In the genomic region with DNA sequence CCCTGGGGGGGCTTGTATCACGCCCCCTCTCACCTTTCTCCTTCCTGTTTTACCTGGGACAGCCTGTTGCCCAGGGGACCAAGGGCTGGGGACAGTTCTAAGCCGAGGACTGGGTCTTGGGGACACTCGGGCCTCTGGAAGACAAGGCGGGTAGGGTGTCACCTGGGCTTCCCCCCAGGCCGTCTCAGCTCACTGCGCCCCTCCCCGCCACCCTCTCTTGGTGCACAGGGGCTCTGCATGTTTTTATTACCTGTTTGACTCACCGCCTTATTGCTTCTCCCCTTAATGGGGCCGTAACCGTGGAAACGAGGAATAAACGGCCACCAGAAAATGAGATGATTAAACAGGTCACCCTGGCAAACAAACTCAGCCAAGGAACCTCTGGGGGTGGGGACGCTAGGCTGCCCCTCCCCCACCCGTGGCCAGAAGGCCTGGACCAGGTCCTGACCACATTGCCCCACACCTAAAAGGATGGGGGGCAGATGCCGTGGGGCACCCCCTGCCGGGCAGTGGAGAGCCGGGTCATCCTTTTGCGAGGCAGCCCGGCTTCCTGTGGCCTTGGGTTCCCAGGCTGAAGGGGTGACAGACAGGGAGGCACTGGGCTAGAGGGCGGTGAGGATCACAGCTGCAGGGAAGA, we compare ENCODE assay signal across 11 cellular contexts.
DNase-seq lines count a peak whose midpoint lies in the region; TF ChIP-seq lines count a peak whose summit lies in the region.
"Had no signal": no experiment of that assay in that cellular context is flagged by ENCODE, and none has a peak within 500 bp of the region (broad histone marks: within the 10 kb centered on the region; RNA-seq: fewer than 3 reads in every experiment).

No MANE protein-coding gene starts in this region.

- H3K36me3 Mint-ChIP-seq in H9 (ENCODE audit: insufficient read depth in 1 of 3, low read depth in 3 of 3) = no peaks in the 10 kb centered on the region
- H3K36me3 Mint-ChIP-seq in glutamatergic neuron (ENCODE audit: unreplicated experiment) = no peaks in the 10 kb centered on the region

- no peak overlapping the region for H2AK5ac ChIP-seq in H9 (ENCODE audit: insufficient read length, low read length)

- no peak overlapping the region for H4K5ac ChIP-seq in H9 (ENCODE audit: insufficient read length, low read depth, low read length)

- peak overlapping the region; percentile 31; the same call in 1 of the 2 replicates for H3K14ac ChIP-seq in H9 (ENCODE audit: insufficient read depth, low read length)

- H2BK20ac ChIP-seq in H9 (ENCODE audit: low read depth, low read length, poor library complexity, severe bottlenecking) = no peak overlapping the region

- H3T11ph ChIP-seq in H9 (ENCODE audit: low read length) = no peak overlapping the region

- H3K9me3 Mint-ChIP-seq in H9 = no peaks in the 10 kb centered on the region; a peak in 1 of 5 replicates
- peaks cover 6% of the 10 kb centered on the region for H3K9me3 Mint-ChIP-seq in glutamatergic neuron (ENCODE audit: unreplicated experiment)
- H3K9me3 Mint-ChIP-seq: activated T-cell treated with anti-CD3 and anti-CD28 coated beads, Interleukin-2, amount 50 U/mL, for 4 hours; stimulated activated naive B cell treated with anti-CD40 and anti-IgM and Interleukin-4, amounts not matched to agents 10 μg/mL and 1 μg/mL and 100 μg/mL, for 72 hours; T-helper 2 cell treated with Interferon-gamma antibody and Interleukin-4, amounts not matched to agents 5 μg/mL and 100 μg/mL, for 36 hours had no signal

- H2BK5ac ChIP-seq in H9 (ENCODE audit: insufficient read length, low read length) = no peak overlapping the region

- H3K23ac ChIP-seq in H9 (ENCODE audit: insufficient read length, low read depth, low read length) = no peak overlapping the region

- no peak overlapping the region for H2BK120ac ChIP-seq in H9 (ENCODE audit: low read depth, low read length, poor library complexity, severe bottlenecking)

- H3K27ac ChIP-seq in H9 (ENCODE audit: insufficient read length, low read depth, low read length) = no peak overlapping the region
- no peak overlapping the region for H3K27ac ChIP-seq in OCI-LY3 (ENCODE audit: low read length)

- H3K23me2 ChIP-seq in H9 (ENCODE audit: insufficient read length, low read depth, low read length, poor library complexity, severe bottlenecking) = no peaks in the 10 kb centered on the region

- no peak overlapping the region for H2BK15ac ChIP-seq in H9 (ENCODE audit: low read depth, low read length)

- H4K91ac ChIP-seq in H9 (ENCODE audit: insufficient read length, low read depth, low read length) = no peak overlapping the region

- H3K4me3 Mint-ChIP-seq in H9 = no peak overlapping the region
- H3K4me3 Mint-ChIP-seq in glutamatergic neuron (ENCODE audit: unreplicated experiment) = no peak overlapping the region
- H3K4me3 Mint-ChIP-seq: activated T-cell treated with anti-CD3 and anti-CD28 coated beads, Interleukin-2, amount 50 U/mL, for 4 hours; stimulated activated naive B cell treated with anti-CD40 and anti-IgM and Interleukin-4, amounts not matched to agents 10 μg/mL and 1 μg/mL and 100 μg/mL, for 72 hours; T-helper 2 cell treated with Interferon-gamma antibody and Interleukin-4, amounts not matched to agents 5 μg/mL and 100 μg/mL, for 36 hours had no signal

- no peak overlapping the region for H2BK12ac ChIP-seq in H9 (ENCODE audit: insufficient read length, low read depth, low read length)

- H3K36me3 ChIP-seq in OCI-LY3 (replicated peaks; ENCODE audit: low read depth, low read length) = no peaks in the 10 kb centered on the region

- H3K4ac ChIP-seq in H9 (ENCODE audit: low read depth, low read length) = no peak overlapping the region

- H3K79me2 ChIP-seq in H9 (ENCODE audit: insufficient read depth, low read length) (no peaks in the 10 kb centered on the region), OCI-LY3 (ENCODE audit: low read length) (no peaks in the 10 kb centered on the region)

- peaks cover 31 to 40% of the 10 kb centered on the region in 2 experiments for H3K4me1 Mint-ChIP-seq in H9
- H3K4me1 Mint-ChIP-seq in glutamatergic neuron (ENCODE audit: low read depth, unreplicated experiment) = peaks cover 49% of the 10 kb centered on the region

- no peak overlapping the region for H3K4me2 ChIP-seq in H9 (ENCODE audit: insufficient read depth, insufficient read length, low read length)
- H3K4me2 ChIP-seq in OCI-LY3 (ENCODE audit: low read length) = peak overlapping the region; percentile 72

- no peaks in the 10 kb centered on the region for H3K9me3 ChIP-seq in H9 (ENCODE audit: control insufficient read depth, low read depth, low read length)
- H3K9me3 ChIP-seq in OCI-LY3 (ENCODE audit: insufficient read depth, low read length) = no peaks in the 10 kb centered on the region

- H3K27me3 ChIP-seq in H9 (ENCODE audit: insufficient read depth, low read length) (no peaks in the 10 kb centered on the region), OCI-LY3 (ENCODE audit: low read depth, low read length) (no peaks in the 10 kb centered on the region)

- H4K8ac ChIP-seq in H9 (replicated peaks; ENCODE audit: insufficient read length, low read depth, low read length) = no peak overlapping the region

- H3K56ac ChIP-seq in H9 (ENCODE audit: insufficient read length, low read depth, low read length) = no peak overlapping the region

- 0 out of 2 replicates have a peak, but pooled peaks cover 4% of the 10 kb centered on the region for H3K4me1 ChIP-seq in H9 (ENCODE audit: insufficient read depth, low read length)
- H3K4me1 ChIP-seq in OCI-LY3 (ENCODE audit: low read length) = peaks cover 24% of the 10 kb centered on the region

- DNase-seq in H9 (no peak), islet precursor cell (peak; percentile 72), retina (peak; percentile 43), glutamatergic neuron (no peak), GM03348 (ENCODE audit: low spot score) (no peak)
- DNase-seq in stimulated activated CD4-positive, alpha-beta T cell treated with anti-CD3 and anti-CD28 coated beads, Interleukin-1b, Interleukin-23, amount 100 ng/mL, for 48 hours = no peak
- DNase-seq in stimulated activated naive CD4-positive, alpha-beta T cell treated with Interleukin-2 at 50 U/mL for 16 hours (lab: John Stamatoyannopoulos, UW) = no peak
- DNase-seq: activated T-cell treated with anti-CD3 and anti-CD28 coated beads, Interleukin-2, amount 50 U/mL, for 4 hours; stimulated activated naive B cell treated with anti-CD40 and anti-IgM and Interleukin-4, amounts not matched to agents 10 μg/mL and 1 μg/mL and 100 μg/mL, for 72 hours had no signal

- H3K18ac ChIP-seq in H9 (ENCODE audit: insufficient read length, low read depth, low read length) = no peak overlapping the region

- H3K27ac Mint-ChIP-seq in H9 (peak overlapping the region in 1 of 3 experiments; percentile 37; a peak in 1 of 7 replicates), glutamatergic neuron (ENCODE audit: unreplicated experiment) (no peak overlapping the region)
- H3K27ac Mint-ChIP-seq: T-helper 2 cell treated with Interferon-gamma antibody and Interleukin-4, amounts not matched to agents 5 μg/mL and 100 μg/mL, for 36 hours had no signal

- no peak overlapping the region for H2AFZ ChIP-seq in H9 (ENCODE audit: low read length)
- H2AFZ ChIP-seq in OCI-LY3 (ENCODE audit: low read depth, low read length) = no peak overlapping the region

- H3K27me3 Mint-ChIP-seq in H9 (ENCODE audit: low read depth) = peaks cover 2% of the 10 kb centered on the region; the same call in 1 of the 2 replicates
- peaks cover 16% of the 10 kb centered on the region for H3K27me3 Mint-ChIP-seq in glutamatergic neuron (ENCODE audit: unreplicated experiment)
- H3K27me3 Mint-ChIP-seq: stimulated activated naive B cell treated with anti-CD40 and anti-IgM and Interleukin-4, amounts not matched to agents 10 μg/mL and 1 μg/mL and 100 μg/mL, for 72 hours had no signal

- H3K4me3 ChIP-seq in OCI-LY3 (ENCODE audit: low read length) = peak overlapping the region; percentile 49; the same call in 1 of the 2 replicates

- WGBS in H9 (ENCODE audit: extremely low coverage, insufficient read length, low lambda C conversion rate) = no CpG with 5 or more reads among the region's 20 CpGs

- TF ChIP-seq CTCF in H9 (conservative IDR thresholded peaks at IDR 0.05) (no peak), OCI-LY3 (IDR thresholded peaks at IDR 0.05; ENCODE audit: low read depth, low read length) (peak; percentile 8; the same call in 1 of the 2 replicates), glutamatergic neuron (IDR thresholded peaks at IDR 0.05; ENCODE audit: partially characterized antibody, unreplicated experiment) (no peak)

- H3K79me1 ChIP-seq in H9 (ENCODE audit: insufficient read depth, low read depth, low read length, poor library complexity, severe bottlenecking) = no peaks in the 10 kb centered on the region

- H3K9ac ChIP-seq in H9 (ENCODE audit: extremely low read depth, insufficient read length, low read length) (no peak overlapping the region), OCI-LY3 (ENCODE audit: low read length) (peak overlapping the region; percentile 12; the same call in 1 of the 2 replicates)

- H4K20me1 ChIP-seq in H9 (ENCODE audit: control insufficient read depth, insufficient read depth, insufficient read length) (no peaks in the 10 kb centered on the region), OCI-LY3 (ENCODE audit: insufficient read depth, low read length) (no peaks in the 10 kb centered on the region)

Comparison
In these comparisons a context has a peak if more than half of its experiments do, and no peak if none do; other contexts are left out.
1. DNase-seq: peak in islet precursor cell (single experiment) and retina (single experiment); none in H9 (single experiment), stimulated activated CD4-positive, alpha-beta T cell treated with anti-CD3 and anti-CD28 coated beads, Interleukin-1b, Interleukin-23, amount 100 ng/mL, for 48 hours (single experiment), glutamatergic neuron (single experiment), GM03348 (single experiment) and stimulated activated naive CD4-positive, alpha-beta T cell treated with Interleukin-2 at 50 U/mL for 16 hours (single experiment).